27 cellular contexts compared by ENCODE assay signal in the genomic region with DNA sequence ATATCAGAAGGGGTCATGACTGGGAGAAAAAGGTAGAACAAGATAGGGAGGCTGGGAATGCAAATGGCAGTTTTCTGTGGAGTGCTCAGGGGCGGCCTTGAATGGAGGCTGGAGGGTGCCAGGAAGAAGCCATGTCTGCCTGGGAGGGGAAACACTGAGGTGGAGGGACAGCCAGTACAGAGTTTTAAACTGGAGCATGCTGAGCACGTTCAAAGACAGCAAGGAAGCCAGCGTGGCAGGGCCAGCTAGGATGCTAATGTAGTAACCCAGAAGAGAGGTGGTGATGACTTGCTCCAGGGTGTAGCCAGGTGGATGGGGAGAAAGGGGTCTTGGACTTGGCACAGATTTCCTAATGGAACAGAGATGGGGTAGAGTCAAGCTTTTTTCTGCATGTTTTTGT.
"Had no signal": no experiment of that assay in that cellular context is flagged by ENCODE, and none has a peak within 500 bp of the region (broad histone marks: within the 10 kb centered on the region; RNA-seq: fewer than 3 reads in every experiment).

No MANE protein-coding gene starts in this region.

- DNase-seq: activated CD4-positive, alpha-beta T cell treated with anti-CD3 and anti-CD28 coated beads for 4 hours; activated CD8-positive, alpha-beta T cell treated with anti-CD3 and anti-CD28 coated beads for 36 hours; activated naive CD4-positive, alpha-beta T cell treated with anti-CD3 and anti-CD28 coated beads, Interleukin-2, amount 10 ng/mL, durations not matched to agents 7 days and 5 days; activated naive CD8-positive, alpha-beta T cell treated with anti-CD3 and anti-CD28 coated beads, Interleukin-2, amount 50 U/mL, for 24 hours; activated T-cell treated with anti-CD3 and anti-CD28 coated beads for 4 hours; activated T-cell treated with anti-CD3 and anti-CD28 coated beads, Interleukin-2, amount 50 U/mL, for 4 hours; anterior cingulate cortex; brain microvascular endothelial cell; central memory CD4-positive, alpha-beta T cell; MM.1S; MV-4-11; NCI-H1092; NCI-H1436 treated with DMSO at 0.1 percent for 48 hours; NCI-H1694 treated with DMSO at 0.1 percent for 48 hours; NCI-H2029; NCI-H345; NCI-H510A; NCI-H526; NCI-H748 treated with DMSO at 0.1 percent for 48 hours; NK-92 treated with Interleukin-12 subunit alpha and Interleukin-12 subunit beta, amount 100 ng/mL, for 24 hours; PC-9; SIG-M5 had no signal

- H3K27ac ChIP-seq: brain microvascular endothelial cell, KMS-11, PC-9, RWPE1 had no signal

- H3K4me3 ChIP-seq: PC-9 had no signal

- H3K4me3 Mint-ChIP-seq: activated CD8-positive, alpha-beta T cell treated with anti-CD3 and anti-CD28 coated beads for 36 hours; activated naive CD4-positive, alpha-beta T cell treated with anti-CD3 and anti-CD28 coated beads, Interleukin-2, amount 10 ng/mL, durations not matched to agents 7 days and 5 days; activated naive CD8-positive, alpha-beta T cell; activated naive CD8-positive, alpha-beta T cell treated with anti-CD3 and anti-CD28 coated beads, Interleukin-2, amount 50 U/mL, for 24 hours; activated T-cell treated with anti-CD3 and anti-CD28 coated beads, Interleukin-2, amount 50 U/mL, for 4 hours; activated T-helper 1 cell treated with anti-CD3 and anti-CD28 coated beads, Interleukin-12 subunit alpha, Interleukin-12 subunit beta, Interleukin-2, Interleukin-4 antibody, amounts not matched to agents 30 ng/mL and 10 ng/mL and 1 ng/mL, durations not matched to agents 14 hours and 24 hours and 36 hours had no signal

- ATAC-seq: activated CD8-positive, alpha-beta T cell treated with anti-CD3 and anti-CD28 coated beads for 36 hours; activated naive CD8-positive, alpha-beta T cell treated with anti-CD3 and anti-CD28 coated beads, Interleukin-2, amount 50 U/mL, for 24 hours; activated T-cell treated with anti-CD3 and anti-CD28 coated beads, Interleukin-2, amount 50 U/mL, for 4 hours; Right ventricle myocardium inferior had no signal

- H3K27ac Mint-ChIP-seq: activated CD8-positive, alpha-beta T cell treated with anti-CD3 and anti-CD28 coated beads for 36 hours; activated naive CD4-positive, alpha-beta T cell treated with anti-CD3 and anti-CD28 coated beads, Interleukin-2, amount 10 ng/mL, durations not matched to agents 7 days and 5 days; activated naive CD8-positive, alpha-beta T cell; activated naive CD8-positive, alpha-beta T cell treated with anti-CD3 and anti-CD28 coated beads, Interleukin-2, amount 50 U/mL, for 24 hours; activated T-helper 1 cell treated with anti-CD3 and anti-CD28 coated beads, Interleukin-12 subunit alpha, Interleukin-12 subunit beta, Interleukin-2, Interleukin-4 antibody, amounts not matched to agents 30 ng/mL and 10 ng/mL and 1 ng/mL, durations not matched to agents 14 hours and 24 hours and 36 hours had no signal

- H3K4me1 Mint-ChIP-seq: activated naive CD4-positive, alpha-beta T cell treated with anti-CD3 and anti-CD28 coated beads, Interleukin-2, amount 10 ng/mL, durations not matched to agents 7 days and 5 days; activated naive CD8-positive, alpha-beta T cell treated with anti-CD3 and anti-CD28 coated beads, Interleukin-2, amount 50 U/mL, for 24 hours had no signal

- H3K9me3 Mint-ChIP-seq: activated naive CD4-positive, alpha-beta T cell treated with anti-CD3 and anti-CD28 coated beads, Interleukin-2, amount 10 ng/mL, durations not matched to agents 7 days and 5 days; activated T-helper 1 cell treated with anti-CD3 and anti-CD28 coated beads, Interleukin-12 subunit alpha, Interleukin-12 subunit beta, Interleukin-2, Interleukin-4 antibody, amounts not matched to agents 30 ng/mL and 10 ng/mL and 1 ng/mL, durations not matched to agents 14 hours and 24 hours and 36 hours had no signal

- H3K36me3 Mint-ChIP-seq: activated naive CD4-positive, alpha-beta T cell treated with anti-CD3 and anti-CD28 coated beads, Interleukin-2, amount 10 ng/mL, durations not matched to agents 7 days and 5 days; activated naive CD8-positive, alpha-beta T cell had no signal
